23 cellular contexts compared by ENCODE assay signal in genomic region chr2:64565358-64565757, GRCh38.
"Had no signal": no experiment of that assay in that cellular context is flagged by ENCODE, and none has a peak within 500 bp of the region (broad histone marks: within the 10 kb centered on the region; RNA-seq: fewer than 3 reads in every experiment).

No MANE protein-coding gene starts in this region.

- H3K9me3 Mint-ChIP-seq: activated CD4-positive, alpha-beta memory T cell treated with anti-CD3 and anti-CD28 coated beads, Interleukin-2, amount 10 ng/mL, durations not matched to agents 7 days and 5 days; activated CD4-positive, alpha-beta T cell treated with anti-CD3 and anti-CD28 coated beads, Interleukin-2, amount 10 ng/mL, durations not matched to agents 7 days and 5 days; activated naive CD8-positive, alpha-beta T cell treated with anti-CD3 and anti-CD28 coated beads for 36 hours; activated T-helper 2 cell treated with anti-CD3 and anti-CD28 coated beads, Interferon-gamma antibody, Interleukin-2, Interleukin-4, amounts not matched to agents 10 μg/mL and 5 μg/mL and 100 μg/mL, durations not matched to agents 14 hours and 24 hours and 36 hours; effector memory CD8-positive, alpha-beta T cell; neural crest cell; stimulated activated naive CD8-positive, alpha-beta T cell treated with anti-CD3 and anti-CD28 coated beads, Interleukin-15, Interleukin-2, amounts not matched to agents 100 ng/mL and 50 ng/mL, for 24 hours had no signal

- H3K27ac Mint-ChIP-seq: activated CD4-positive, alpha-beta memory T cell treated with anti-CD3 and anti-CD28 coated beads, Interleukin-2, amount 10 ng/mL, durations not matched to agents 7 days and 5 days; activated CD4-positive, alpha-beta T cell treated with anti-CD3 and anti-CD28 coated beads, Interleukin-2, amount 10 ng/mL, durations not matched to agents 7 days and 5 days; activated naive CD8-positive, alpha-beta T cell treated with anti-CD3 and anti-CD28 coated beads for 36 hours; T-helper 17 cell had no signal

- H3K27me3 ChIP-seq: brain microvascular endothelial cell, esophagus squamous epithelium, spleen, upper lobe of left lung had no signal

- DNase-seq: activated CD4-positive, alpha-beta memory T cell treated with anti-CD3 and anti-CD28 coated beads, Interleukin-2, amount 10 ng/mL, durations not matched to agents 7 days and 5 days; activated CD4-positive, alpha-beta T cell treated with anti-CD3 and anti-CD28 coated beads for 1 hour; activated CD4-positive, alpha-beta T cell treated with anti-CD3 and anti-CD28 coated beads, Interleukin-2, amount 10 ng/mL, durations not matched to agents 7 days and 5 days; activated CD8-positive, alpha-beta memory T cell treated with anti-CD3 and anti-CD28 coated beads, Interleukin-2, amount 50 U/mL, for 48 hours; activated naive CD8-positive, alpha-beta T cell treated with anti-CD3 and anti-CD28 coated beads for 36 hours; activated T-cell treated with anti-CD3 and anti-CD28 coated beads, Interleukin-2, amount 50 U/mL, for 48 hours; brain microvascular endothelial cell; cortex of kidney; effector memory CD8-positive, alpha-beta T cell; esophagus squamous epithelium; left ventricle myocardium inferior; occipital lobe; psoas muscle; right cardiac atrium; spleen; T-helper 17 cell; T1000; upper lobe of left lung had no signal

- H3K27ac ChIP-seq: brain microvascular endothelial cell, left ventricle myocardium inferior, parathyroid adenoma, psoas muscle, spleen, upper lobe of left lung had no signal

- H3K9ac ChIP-seq: parathyroid adenoma had no signal

- H3K4me1 Mint-ChIP-seq: neural crest cell had no signal

- H3K36me3 ChIP-seq: brain microvascular endothelial cell had no signal

- H3K4me3 ChIP-seq: esophagus squamous epithelium, left ventricle myocardium inferior, psoas muscle, spleen, upper lobe of left lung had no signal

- H3K4me1 ChIP-seq: left ventricle myocardium inferior, parathyroid adenoma had no signal

- H3K9me3 ChIP-seq: esophagus squamous epithelium, left ventricle myocardium inferior, psoas muscle, spleen, upper lobe of left lung had no signal

- H2AFZ ChIP-seq: parathyroid adenoma had no signal

- H3K4me3 Mint-ChIP-seq: activated CD4-positive, alpha-beta memory T cell treated with anti-CD3 and anti-CD28 coated beads, Interleukin-2, amount 10 ng/mL, durations not matched to agents 7 days and 5 days; activated CD4-positive, alpha-beta T cell treated with anti-CD3 and anti-CD28 coated beads, Interleukin-2, amount 10 ng/mL, durations not matched to agents 7 days and 5 days; activated naive CD8-positive, alpha-beta T cell treated with anti-CD3 and anti-CD28 coated beads for 36 hours; effector memory CD8-positive, alpha-beta T cell; neural crest cell; stimulated activated naive CD8-positive, alpha-beta T cell treated with anti-CD3 and anti-CD28 coated beads, Interleukin-15, Interleukin-2, amounts not matched to agents 100 ng/mL and 50 ng/mL, for 24 hours; T-helper 17 cell had no signal

- ATAC-seq: effector memory CD8-positive, alpha-beta T cell; psoas muscle; right cardiac atrium; SK-N-SH treated with all-trans-retinoic acid at 6 μM for 48 hours; T-helper 17 cell had no signal

- H3K27me3 Mint-ChIP-seq: activated CD4-positive, alpha-beta memory T cell treated with anti-CD3 and anti-CD28 coated beads, Interleukin-2, amount 10 ng/mL, durations not matched to agents 7 days and 5 days; activated CD4-positive, alpha-beta T cell treated with anti-CD3 and anti-CD28 coated beads, Interleukin-2, amount 10 ng/mL, durations not matched to agents 7 days and 5 days; activated naive CD8-positive, alpha-beta T cell treated with anti-CD3 and anti-CD28 coated beads for 36 hours; effector memory CD8-positive, alpha-beta T cell; stimulated activated naive CD8-positive, alpha-beta T cell treated with anti-CD3 and anti-CD28 coated beads, Interleukin-15, Interleukin-2, amounts not matched to agents 100 ng/mL and 50 ng/mL, for 24 hours; T-helper 17 cell had no signal
